10 cellular contexts compared by ENCODE assay signal in the genomic region with DNA sequence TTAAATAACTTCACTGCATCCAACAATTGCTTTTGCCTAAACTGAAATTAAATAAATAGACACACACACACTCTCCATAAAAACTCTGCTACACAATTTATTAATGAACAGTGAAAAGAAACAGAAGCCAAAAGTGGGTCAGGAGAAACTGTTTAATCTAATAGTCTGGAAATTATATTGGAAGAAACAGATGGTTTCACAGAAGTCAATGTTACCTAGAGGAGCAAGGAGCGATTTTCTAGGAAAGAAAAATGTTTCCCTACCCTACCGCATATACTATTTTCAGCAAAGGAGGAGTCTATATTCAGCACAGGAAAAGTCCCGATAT. TPM values are rescaled to one million over a fixed set of nuclear protein-coding genes. Genes with fewer than 3 reads are reported as not detected.
DNase-seq lines count a peak whose midpoint lies in the region; ATAC-seq and TF ChIP-seq lines count a peak whose summit lies in the region.
"Had no signal": no experiment of that assay in that cellular context is flagged by ENCODE, and none has a peak within 500 bp of the region (broad histone marks: within the 10 kb centered on the region; RNA-seq: fewer than 3 reads in every experiment).

No MANE protein-coding gene starts in this region.

- H3K4me2 ChIP-seq in SK-N-SH (peak overlapping the region; percentile 59), mammary epithelial cell (ENCODE audit: insufficient read depth, low read depth, low read length) (no peak overlapping the region)

- H3K36me3 Mint-ChIP-seq in activated CD8-positive, alpha-beta memory T cell treated with anti-CD3 and anti-CD28 coated beads, Interleukin-2, amount 10 ng/mL, durations not matched to agents 7 days and 5 days, result peaks cover 55% of the 10 kb centered on the region

- H3K4me1 Mint-ChIP-seq in activated CD8-positive, alpha-beta memory T cell treated with anti-CD3 and anti-CD28 coated beads, Interleukin-2, amount 10 ng/mL, durations not matched to agents 7 days and 5 days, result peaks cover 67% of the 10 kb centered on the region
- peaks cover 80% of the 10 kb centered on the region for H3K4me1 Mint-ChIP-seq in stimulated activated naive CD8-positive, alpha-beta T cell treated with anti-CD3 and anti-CD28 coated beads, Interleukin-15, amount 100 ng/mL, for 72 hours

- peaks cover 34% of the 10 kb centered on the region for H3K79me2 ChIP-seq in SK-N-SH (ENCODE audit: insufficient read depth)
- H3K79me2 ChIP-seq in mammary epithelial cell (ENCODE audit: insufficient read depth, low read length), result no peaks in the 10 kb centered on the region

- H2AFZ ChIP-seq in SK-N-SH (ENCODE audit: low read depth), result peak overlapping the region; percentile 40; the same call in 1 of the 2 replicates
- H2AFZ ChIP-seq in mammary epithelial cell (ENCODE audit: low read depth, low read length), result no peak overlapping the region

- H3K27me3 Mint-ChIP-seq in activated CD8-positive, alpha-beta memory T cell treated with anti-CD3 and anti-CD28 coated beads, Interleukin-2, amount 10 ng/mL, durations not matched to agents 7 days and 5 days, result no peaks in the 10 kb centered on the region
- H3K27me3 Mint-ChIP-seq in stimulated activated naive CD8-positive, alpha-beta T cell treated with anti-CD3 and anti-CD28 coated beads, Interleukin-15, amount 100 ng/mL, for 72 hours, result no peaks in the 10 kb centered on the region

- DNase-seq in activated CD8-positive, alpha-beta memory T cell treated with anti-CD3 and anti-CD28 coated beads, Interleukin-2, amount 10 ng/mL, durations not matched to agents 7 days and 5 days, result no peak
- DNase-seq in activated CD8-positive, alpha-beta memory T cell treated with anti-CD3 and anti-CD28 coated beads for 24 hours, result no peak
- DNase-seq in SK-N-SH, result no peak
- DNase-seq in stimulated activated naive CD8-positive, alpha-beta T cell treated with anti-CD3 and anti-CD28 coated beads, Interleukin-15, amount 100 ng/mL, for 72 hours, result no peak
- no peak for DNase-seq in retina
- no peak for DNase-seq in CD1c-positive myeloid dendritic cell (ENCODE audit: extremely low spot score)
- no peak for DNase-seq in mammary epithelial cell
- DNase-seq: NCI-H526 had no signal

- TF ChIP-seq EP300 in SK-N-SH (IDR thresholded peaks at IDR 0.05; ENCODE audit: borderline replicate concordance in 1 of 2, low read depth in 1 of 2, low read length in 1 of 2) (peak in 1 of 2 experiments; percentile 67; a peak in 2 of 4 replicates), gastroesophageal sphincter (IDR thresholded peaks at IDR 0.05) (no peak)

- no TSS peak for BruUV-seq in mammary epithelial cell (replicated peaks; lab: Mats Ljungman, UMichigan)

- H3K27ac ChIP-seq in SK-N-SH (ENCODE audit: low read depth in 2 of 2, low read length in 1 of 2) (peak overlapping the region; percentile 72 to 89), gastroesophageal sphincter (peak overlapping the region in 3 of 4 donors; percentile 17 to 59 (median 44)), mammary epithelial cell (ENCODE audit: insufficient read depth, low read depth, low read length) (no peak overlapping the region)

- dilution Hi-C loops in mammary epithelial cell (cut with HindIII; ENCODE audit: low sequenced_read_pairs), result loop anchor here (5.0 kb wide), 1 partner anchor 39 kb away; no protein-coding TSS in a partner anchor

- no peak for TF ChIP-seq CTCF in SK-N-SH (IDR thresholded peaks at IDR 0.05)
- TF ChIP-seq CTCF in gastroesophageal sphincter (IDR thresholded peaks at IDR 0.05), result no peak
- no peak for TF ChIP-seq CTCF in mammary epithelial cell (conservative IDR thresholded peaks at IDR 0.05 in 1 of 2, IDR thresholded peaks at IDR 0.05 in 1 of 2; ENCODE audit: extremely low read depth in 1 of 2, insufficient read depth in 1 of 2, low read depth in 1 of 2, low read length in 2 of 2)

- H3K9me3 Mint-ChIP-seq in activated CD8-positive, alpha-beta memory T cell treated with anti-CD3 and anti-CD28 coated beads, Interleukin-2, amount 10 ng/mL, durations not matched to agents 7 days and 5 days (ENCODE audit: low read depth), result no peaks in the 10 kb centered on the region
- H3K9me3 Mint-ChIP-seq in stimulated activated naive CD8-positive, alpha-beta T cell treated with anti-CD3 and anti-CD28 coated beads, Interleukin-15, amount 100 ng/mL, for 72 hours, result peaks cover 0 to under 1% of the 10 kb centered on the region in 2 donors

- in situ Hi-C loops in mammary epithelial cell (cut with MboI; ENCODE audit: low sequenced_read_pairs in 2 of 2), result no loop called here

- H3K4me3 Mint-ChIP-seq in activated CD8-positive, alpha-beta memory T cell treated with anti-CD3 and anti-CD28 coated beads, Interleukin-2, amount 10 ng/mL, durations not matched to agents 7 days and 5 days, result peak overlapping the region; percentile 21
- H3K4me3 Mint-ChIP-seq in stimulated activated naive CD8-positive, alpha-beta T cell treated with anti-CD3 and anti-CD28 coated beads, Interleukin-15, amount 100 ng/mL, for 72 hours, result peak overlapping the region; percentile 49 to 72

- H3K9me3 ChIP-seq in SK-N-SH (no peaks in the 10 kb centered on the region), gastroesophageal sphincter (no peaks in the 10 kb centered on the region), mammary epithelial cell (replicated peaks; ENCODE audit: insufficient read depth, low read length) (no peaks in the 10 kb centered on the region)

- no peak for ATAC-seq in activated CD8-positive, alpha-beta memory T cell treated with anti-CD3 and anti-CD28 coated beads, Interleukin-2, amount 10 ng/mL, durations not matched to agents 7 days and 5 days
- no peak for ATAC-seq in gastroesophageal sphincter
- no peak for ATAC-seq in stimulated activated naive CD8-positive, alpha-beta T cell treated with anti-CD3 and anti-CD28 coated beads, Interleukin-15, amount 100 ng/mL, for 72 hours

- no peak for TF ChIP-seq RAD21 in SK-N-SH (IDR thresholded peaks at IDR 0.05; ENCODE audit: low read length)

- peak overlapping the region; percentile 83 for H3K27ac Mint-ChIP-seq in activated CD8-positive, alpha-beta memory T cell treated with anti-CD3 and anti-CD28 coated beads, Interleukin-2, amount 10 ng/mL, durations not matched to agents 7 days and 5 days
- H3K27ac Mint-ChIP-seq in stimulated activated naive CD8-positive, alpha-beta T cell treated with anti-CD3 and anti-CD28 coated beads, Interleukin-15, amount 100 ng/mL, for 72 hours, result peak overlapping the region; percentile 0 to 35

- CTCF ChIA-PET in activated CD8-positive, alpha-beta memory T cell treated with anti-CD3 and anti-CD28 coated beads, Interleukin-2, amount 10 ng/mL, durations not matched to agents 7 days and 5 days (lab: Charles Lee), result interaction anchor here (2.3 kb wide), 1 partner anchor 14 kb away, joined by 8 read pairs; no protein-coding TSS in a partner anchor
- CTCF ChIA-PET in SK-N-SH (lab: Yijun Ruan, JAX), result interaction anchor here (2.2 kb wide), 1 partner anchor 69 kb away, joined by 5 read pairs; no protein-coding TSS in a partner anchor
- CTCF ChIA-PET in mammary epithelial cell (lab: Charles Lee; ENCODE audit: low non-redundant PET), result no interaction called here

- H3K27me3 ChIP-seq in SK-N-SH (ENCODE audit: insufficient read depth) (no peaks in the 10 kb centered on the region), gastroesophageal sphincter (no peaks in the 10 kb centered on the region), mammary epithelial cell (ENCODE audit: insufficient read depth, low read length) (no peaks in the 10 kb centered on the region)

- 38% methylated on average over 3 of the region's 3 CpGs for WGBS in SK-N-SH (ENCODE audit: low lambda C conversion rate)
- 40 to 51% methylated on average over 3 of the region's 3 CpGs for WGBS in gastroesophageal sphincter (ENCODE audit: low coverage in 1 of 2), 2 donors
- WGBS in mammary epithelial cell (ENCODE audit: low coverage, missing lambda C conversion rate), result 74% methylated on average over 3 of the region's 3 CpGs

- H3K36me3 ChIP-seq in SK-N-SH (replicated peaks in 1 of 2; ENCODE audit: control insufficient read depth in 1 of 2, insufficient read depth in 2 of 2, low read length in 1 of 2) (no peaks in the 10 kb centered on the region), gastroesophageal sphincter (no peaks in the 10 kb centered on the region), mammary epithelial cell (ENCODE audit: insufficient read depth, low read length) (no peaks in the 10 kb centered on the region)

- no peaks in the 10 kb centered on the region for H4K20me1 ChIP-seq in SK-N-SH (ENCODE audit: insufficient read depth)
- no peaks in the 10 kb centered on the region for H4K20me1 ChIP-seq in mammary epithelial cell (ENCODE audit: insufficient read depth, low read length)

- H3K4me3 ChIP-seq in SK-N-SH (ENCODE audit: low read depth in 2 of 2, low read length in 1 of 2), result peak overlapping the region in 1 of 2 experiments; percentile 30; a peak in 1 of 4 replicates
- H3K4me3 ChIP-seq in gastroesophageal sphincter, result no peak overlapping the region
- H3K4me3 ChIP-seq in mammary epithelial cell (replicated peaks in 1 of 3; ENCODE audit: insufficient read depth in 1 of 3, low read depth in 2 of 3, low read length in 3 of 3), result no peak overlapping the region
- H3K4me3 ChIP-seq: coronary artery had no signal

- H3K9ac ChIP-seq in SK-N-SH, result no peak overlapping the region; the same call in 1 of the 2 replicates
- no peak overlapping the region for H3K9ac ChIP-seq in mammary epithelial cell (ENCODE audit: insufficient read depth, low read length)

- no peak for TF ChIP-seq POLR2A in gastroesophageal sphincter (IDR thresholded peaks at IDR 0.05)

- no peaks in the 10 kb centered on the region for H3K9me2 ChIP-seq in SK-N-SH

- H3K4me1 ChIP-seq in SK-N-SH (ENCODE audit: control insufficient read depth in 1 of 2, insufficient read depth in 2 of 2, low read depth in 1 of 2, low read length in 1 of 2) (peaks cover 38 to 48% of the 10 kb centered on the region in 2 experiments), gastroesophageal sphincter (peaks cover 9 to 72% (median 11%) of the 10 kb centered on the region in 3 donors), mammary epithelial cell (ENCODE audit: insufficient read depth, low read length) (no peaks in the 10 kb centered on the region)

- POLR2A ChIA-PET in SK-N-SH (lab: Yijun Ruan, JAX), result interaction anchor here (1.0 to 1.4 kb wide), 2 partner anchors 8 to 35 kb away, joined by 3 to 4 read pairs; no protein-coding TSS in a partner anchor

- peaks cover 27% of the 10 kb centered on the region for H3F3A ChIP-seq in SK-N-SH (replicated peaks; ENCODE audit: insufficient read depth)

- intact Hi-C loops in mammary epithelial cell (cut with micrococcal nuclease), result no loop called here

TF ChIP-seq in SK-N-SH, 30 proteins besides CTCF, POLR2A, EP300 and RAD21 (continues in another document):
- no peak for TF ChIP-seq MEF2A (IDR thresholded peaks at IDR 0.05; ENCODE audit: borderline replicate concordance, low read depth)

RNA-seq across cellular contexts. Expression of a gene that starts 32.0 kb away (rescaled TPM):
- 10 to 100 TPM; 78.0 to 96.7 TPM for total RNA-seq in activated CD8-positive, alpha-beta memory T cell treated with anti-CD3 and anti-CD28 coated beads, Interleukin-2, amount 10 ng/mL, durations not matched to agents 7 days and 5 days
- polyA plus RNA-seq in SK-N-SH (2012; rRNA removed) (21.2 and 22.6 TPM in 2 replicates), mammary epithelial cell (7.4 TPM)
- polyA plus RNA-seq in SK-N-SH (2012; cell fraction: cytosol; rRNA removed), result 24.3 and 25.7 TPM in 2 replicates
- polyA plus RNA-seq in SK-N-SH (2012; cell fraction: nucleus; rRNA removed), result 27.3 and 28.7 TPM in 2 replicates
- total RNA-seq in gastroesophageal sphincter (100 to 1,000 TPM in 1 of 4 donors, 10 to 100 TPM in 3; 30.6 to 110 (median 68.2) TPM), mammary epithelial cell (1 to 10 TPM; 5.2 to 9.6 TPM)
- 15.8 TPM for polyA minus RNA-seq in mammary epithelial cell
